8 cellular contexts compared by ENCODE assay signal in the genomic region with DNA sequence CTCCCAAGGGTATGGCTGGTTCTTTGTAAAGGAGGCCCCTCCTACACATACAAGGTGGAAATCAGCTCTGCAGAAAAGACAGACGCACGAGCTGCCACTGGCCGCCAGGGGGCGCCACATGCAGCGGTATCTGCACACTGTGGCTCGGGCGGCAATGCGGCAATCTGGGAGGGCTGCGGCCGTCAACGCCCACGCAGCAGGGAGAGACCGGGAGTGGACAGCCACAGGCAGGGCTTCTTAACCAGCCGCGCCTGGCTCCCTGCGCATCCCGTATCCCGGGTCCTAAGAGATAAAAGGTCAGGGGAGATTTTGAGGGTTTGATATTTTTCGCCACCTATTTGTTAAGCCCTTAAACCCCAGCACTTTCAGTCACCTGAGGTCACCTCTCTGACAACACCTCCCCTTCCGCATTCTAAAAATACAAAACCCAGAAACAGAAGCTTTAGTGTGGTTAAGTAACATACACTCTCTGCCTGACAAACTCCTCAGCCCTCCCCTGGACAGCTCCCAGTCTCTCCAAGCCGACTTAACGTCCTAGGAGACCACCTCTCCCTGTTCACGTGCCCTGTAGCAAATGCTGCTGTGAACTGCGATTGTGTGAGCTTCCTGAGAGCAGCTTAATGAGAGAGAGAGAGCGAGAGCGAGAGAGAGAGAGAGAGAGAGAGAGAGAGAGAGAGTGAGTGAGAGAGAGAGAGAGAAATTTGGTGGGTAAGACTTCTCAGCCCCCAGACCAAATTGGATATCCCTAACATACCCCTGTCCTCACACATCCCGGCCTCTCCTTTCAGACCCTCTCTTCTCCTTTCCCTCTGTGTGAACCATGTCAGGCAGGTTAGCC. TPM values are rescaled to one million over a fixed set of nuclear protein-coding genes. Genes with fewer than 3 reads are reported as not detected.
A peak's percentile ranks its signal among the peaks of the same experiment; 100 is the strongest.
DNase-seq lines count a peak whose midpoint lies in the region; ATAC-seq and TF ChIP-seq lines count a peak whose summit lies in the region.

No MANE protein-coding gene starts in this region.

- H3K4me1 ChIP-seq in KMS-11 (ENCODE audit: low read depth, poor library complexity, severe bottlenecking), result peaks cover 36% of the 10 kb centered on the region

- peak overlapping the region; percentile 52; the same call in 1 of the 2 replicates for H3K9ac ChIP-seq in KMS-11
- no peak overlapping the region for H3K9ac ChIP-seq in neural cell (ENCODE audit: low read length)

- ATAC-seq in GM21786 (IDR thresholded peaks at IDR 0.05; ENCODE audit: unreplicated experiment), result peak; percentile 69
- peak; percentile 92 for ATAC-seq in activated T-helper 17 cell treated with anti-CD3 and anti-CD28 coated beads, Interleukin-2, amount 50 U/mL, for 72 hours (replicated peaks)

- peak overlapping the region; percentile 91 for H3K27ac Mint-ChIP-seq in activated T-helper 17 cell treated with anti-CD3 and anti-CD28 coated beads, Interleukin-2, amount 50 U/mL, for 72 hours

- H3K4me2 ChIP-seq in KMS-11 (peak overlapping the region; percentile 72), neural cell (ENCODE audit: low read length) (no peak overlapping the region)

- no peaks in the 10 kb centered on the region for H3F3A ChIP-seq in neural cell (ENCODE audit: insufficient read depth, low read length, poor library complexity, severe bottlenecking)

- TF ChIP-seq RAD21 in neural cell (conservative IDR thresholded peaks at IDR 0.05), result peak; percentile 95

- peaks cover 37% of the 10 kb centered on the region for H3K4me1 Mint-ChIP-seq in activated T-helper 17 cell treated with anti-CD3 and anti-CD28 coated beads, Interleukin-2, amount 50 U/mL, for 72 hours

- H3K27ac ChIP-seq in KMS-11 (peak overlapping the region; percentile 46), neural cell (ENCODE audit: low read length) (no peak overlapping the region), substantia nigra (ENCODE audit: low read depth, low read length, poor library complexity, severe bottlenecking) (no peak overlapping the region)

- TF ChIP-seq EP300 in neural cell (conservative IDR thresholded peaks at IDR 0.05; ENCODE audit: poor library complexity, severe bottlenecking), result no peak

- TF ChIP-seq CTCF in KMS-11 (conservative IDR thresholded peaks at IDR 0.05; ENCODE audit: low read depth, low read length) (peak; percentile 92), fibroblast of pulmonary artery (IDR thresholded peaks at IDR 0.05; ENCODE audit: low read length, missing control alignments) (peak; percentile 84), neural cell (IDR thresholded peaks at IDR 0.05; ENCODE audit: poor library complexity, severe bottlenecking) (peak; percentile 98)

- no peaks in the 10 kb centered on the region for H3K9me2 ChIP-seq in neural cell (ENCODE audit: insufficient read depth, low read length)

- H4K20me1 ChIP-seq in KMS-11 (ENCODE audit: insufficient read depth), result no peaks in the 10 kb centered on the region
- no peaks in the 10 kb centered on the region for H4K20me1 ChIP-seq in neural cell (ENCODE audit: insufficient read depth)

- H2AFZ ChIP-seq in KMS-11 (ENCODE audit: low read depth) (peak overlapping the region; percentile 75), neural cell (ENCODE audit: low read depth, low read length) (no peak overlapping the region)

- H3K36me3 Mint-ChIP-seq in activated T-helper 17 cell treated with anti-CD3 and anti-CD28 coated beads, Interleukin-2, amount 50 U/mL, for 72 hours (ENCODE audit: low read depth), result peaks cover 6% of the 10 kb centered on the region

- H3K4me3 ChIP-seq in KMS-11 (IDR thresholded peaks at IDR 0.05; ENCODE audit: insufficient read depth, low read depth, low read length) (no peak overlapping the region), fibroblast of pulmonary artery (replicated peaks; ENCODE audit: low read depth, low read length) (no peak overlapping the region), neural cell (ENCODE audit: low read length) (peak overlapping the region; percentile 58)

- H3K4me3 Mint-ChIP-seq in activated T-helper 17 cell treated with anti-CD3 and anti-CD28 coated beads, Interleukin-2, amount 50 U/mL, for 72 hours, result peak overlapping the region; percentile 89

- H3K27me3 Mint-ChIP-seq in activated T-helper 17 cell treated with anti-CD3 and anti-CD28 coated beads, Interleukin-2, amount 50 U/mL, for 72 hours, result no peaks in the 10 kb centered on the region

- no peaks in the 10 kb centered on the region for H3K9me3 ChIP-seq in neural cell (ENCODE audit: low read length)

- H3K36me3 ChIP-seq in KMS-11 (ENCODE audit: insufficient read depth) (no peaks in the 10 kb centered on the region), neural cell (ENCODE audit: insufficient read depth, low read length) (no peaks in the 10 kb centered on the region)

- DNase-seq in EH (ENCODE audit: low read depth) (peak; percentile 70), RKO (ENCODE audit: low spot score) (peak; percentile 80), fibroblast of pulmonary artery (ENCODE audit: low read depth) (peak; percentile 70), substantia nigra (lab: John Stamatoyannopoulos, UW) (peak in 45 of 49 donors; percentile 11 to 88 (median 67))

- no peaks in the 10 kb centered on the region for H3K9me3 Mint-ChIP-seq in activated T-helper 17 cell treated with anti-CD3 and anti-CD28 coated beads, Interleukin-2, amount 50 U/mL, for 72 hours

- H3K27me3 ChIP-seq in KMS-11 (ENCODE audit: insufficient read depth, low read depth) (no peaks in the 10 kb centered on the region), neural cell (ENCODE audit: insufficient read depth, low read depth, low read length) (peaks cover 44% of the 10 kb centered on the region)

- H3K79me2 ChIP-seq in KMS-11 (ENCODE audit: insufficient read depth, low read depth) (no peaks in the 10 kb centered on the region), neural cell (replicated peaks; ENCODE audit: insufficient read depth, low read length) (no peaks in the 10 kb centered on the region)

TF ChIP-seq in neural cell, 6 proteins besides CTCF, POLR2A, EP300 and RAD21:
- TF ChIP-seq TAF1 (IDR thresholded peaks at IDR 0.05; ENCODE audit: low read depth) (no peak), MXI1 (conservative IDR thresholded peaks at IDR 0.05; ENCODE audit: poor library complexity, severe bottlenecking) (no peak), EZH2 (IDR thresholded peaks at IDR 0.05; ENCODE audit: borderline replicate concordance, insufficient read depth, low read length, poor library complexity, severe bottlenecking) (no peak), SMC3 (conservative IDR thresholded peaks at IDR 0.05; ENCODE audit: poor library complexity) (peak; percentile 100), POLR2AphosphoS5 (IDR thresholded peaks at IDR 0.05) (peak; percentile 23)

RNA-seq across cellular contexts. Expression of a gene that starts 13.5 kb away (rescaled TPM):
- total RNA-seq in activated T-helper 17 cell treated with anti-CD3 and anti-CD28 coated beads, Interleukin-2, amount 50 U/mL, for 72 hours, result 1 to 10 TPM; 1.6 to 4.7 TPM
- polyA plus RNA-seq in neural cell, result 3.4 and 4.0 TPM in 2 replicates
- polyA minus RNA-seq in neural cell, result 7.3 and 8.7 TPM in 2 replicates

RNA-seq across cellular contexts. Expression of a gene that starts 55.1 kb away (rescaled TPM):
- 10 to 100 TPM; 22.7 to 61.7 TPM for total RNA-seq in activated T-helper 17 cell treated with anti-CD3 and anti-CD28 coated beads, Interleukin-2, amount 50 U/mL, for 72 hours
- 5.4 and 5.6 TPM in 2 replicates for polyA plus RNA-seq in neural cell
- polyA minus RNA-seq in neural cell, result 26.7 and 27.3 TPM in 2 replicates
